ENCODE assay signal across 22 cellular contexts in the genomic region with DNA sequence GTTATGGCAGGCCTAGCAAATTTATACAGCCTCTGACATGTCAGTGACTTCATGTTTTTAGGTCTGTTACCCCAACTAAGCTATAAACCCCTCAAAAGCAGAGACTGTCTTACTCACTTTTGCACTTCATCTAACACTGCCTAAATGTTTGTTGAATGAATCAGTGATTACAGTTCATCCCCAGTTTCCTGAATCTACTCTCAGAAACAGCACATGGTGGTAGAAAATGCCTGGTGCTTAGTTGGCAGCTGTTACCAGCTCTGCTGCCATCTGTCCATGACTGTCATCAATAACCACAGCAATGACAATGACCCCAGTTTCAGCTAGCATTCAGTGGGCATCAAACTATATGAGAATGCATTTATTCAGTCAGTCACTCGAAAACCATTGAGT.
DNase-seq lines count a peak whose midpoint lies in the region; ATAC-seq and TF ChIP-seq lines count a peak whose summit lies in the region.
"Had no signal": no experiment of that assay in that cellular context is flagged by ENCODE, and none has a peak within 500 bp of the region (broad histone marks: within the 10 kb centered on the region; RNA-seq: fewer than 3 reads in every experiment).

No MANE protein-coding gene starts in this region.

- ATAC-seq in foreskin keratinocyte (peak; percentile 72), HG02610 (IDR thresholded peaks at IDR 0.05; ENCODE audit: unreplicated experiment) (no peak)
- ATAC-seq: activated T-cell treated with anti-CD3 and anti-CD28 coated beads, Interleukin-2, amount 50 U/mL, for 72 hours; gastroesophageal sphincter; naive thymus-derived CD4-positive, alpha-beta T cell had no signal

- H3K9ac ChIP-seq in smooth muscle cell (ENCODE audit: low read depth) = no peak overlapping the region

- no peaks in the 10 kb centered on the region for H3K9me3 ChIP-seq in SJCRH30 (replicated peaks)
- no peaks in the 10 kb centered on the region for H3K9me3 ChIP-seq in smooth muscle cell (replicated peaks; ENCODE audit: low read depth)
- H3K9me3 ChIP-seq: gastroesophageal sphincter had no signal

- DNase-seq in NCI-H524 (lab: John Stamatoyannopoulos, UW) (peak; percentile 39 to 68), NCI-H524 treated with DMSO at 0.1 percent for 48 hours (lab: John Stamatoyannopoulos, UW) (no peak), SJCRH30 (peak; percentile 42 to 76), foreskin keratinocyte (peak; percentile 46 to 68), smooth muscle cell (lab: John Stamatoyannopoulos, UW; ENCODE audit: unreplicated experiment) (no peak), NCI-H1417 treated with DMSO at 0.1 percent for 48 hours (lab: John Stamatoyannopoulos, UW) (no peak), cortex of kidney (lab: John Stamatoyannopoulos, UW) (no peak)
- DNase-seq: activated CD4-positive, alpha-beta T cell treated with anti-CD3 and anti-CD28 coated beads for 48 hours; activated naive CD4-positive, alpha-beta T cell treated with anti-CD3 and anti-CD28 coated beads for 36 hours; activated T-cell treated with anti-CD3 and anti-CD28 coated beads, Interleukin-2, amount 50 U/mL, for 72 hours; amygdala; CD8-positive, alpha-beta memory T cell; DMS53; erythroblast; left cardiac atrium; mesenchymal stem cell; naive thymus-derived CD4-positive, alpha-beta T cell; NCI-H1105 treated with DMSO at 0.1 percent for 48 hours; NCI-H748 treated with DMSO at 0.1 percent for 48 hours; stimulated activated CD4-positive, alpha-beta T cell treated with anti-CD3 and anti-CD28 coated beads, Interleukin-15, amount 100 ng/mL, for 24 hours had no signal

- TF ChIP-seq CTCF in foreskin keratinocyte (conservative IDR thresholded peaks at IDR 0.05) (no peak), smooth muscle cell (IDR thresholded peaks at IDR 0.05; ENCODE audit: borderline replicate concordance, insufficient read depth, poor library complexity, severe bottlenecking) (no peak)

- H4K20me1 ChIP-seq in smooth muscle cell (ENCODE audit: low read depth) = no peaks in the 10 kb centered on the region

- H3K4me3 ChIP-seq in SJCRH30 (no peak overlapping the region), smooth muscle cell (no peak overlapping the region)
- H3K4me3 ChIP-seq: gastroesophageal sphincter had no signal

- no peaks in the 10 kb centered on the region for H3F3A ChIP-seq in smooth muscle cell (ENCODE audit: low read depth)

- no peaks in the 10 kb centered on the region for H3K79me2 ChIP-seq in smooth muscle cell (ENCODE audit: low read depth)

- H3K27ac ChIP-seq in SJCRH30 (peak overlapping the region; percentile 26), foreskin keratinocyte (no peak overlapping the region), smooth muscle cell (ENCODE audit: low read depth) (peak overlapping the region; percentile 24)
- H3K27ac ChIP-seq: gastroesophageal sphincter had no signal

- H3K36me3 ChIP-seq in SJCRH30 (no peaks in the 10 kb centered on the region), smooth muscle cell (ENCODE audit: low read depth) (no peaks in the 10 kb centered on the region)
- H3K36me3 ChIP-seq: gastroesophageal sphincter had no signal

- H3K4me1 ChIP-seq in SJCRH30 (peaks cover 38% of the 10 kb centered on the region), foreskin keratinocyte (peaks cover 3% of the 10 kb centered on the region), smooth muscle cell (ENCODE audit: low read depth) (no peaks in the 10 kb centered on the region)
- H3K4me1 ChIP-seq: gastroesophageal sphincter had no signal

- H3K27me3 ChIP-seq in SJCRH30 (no peaks in the 10 kb centered on the region), foreskin keratinocyte (no peaks in the 10 kb centered on the region), smooth muscle cell (ENCODE audit: low read depth) (no peaks in the 10 kb centered on the region)
- H3K27me3 ChIP-seq: gastroesophageal sphincter had no signal

- 97% methylated on average over 1 of the region's 1 CpG for WGBS in smooth muscle cell (ENCODE audit: low lambda C conversion rate)

- H2AFZ ChIP-seq in smooth muscle cell (ENCODE audit: low read depth) = no peak overlapping the region

- no peak overlapping the region for H3K4me2 ChIP-seq in smooth muscle cell

Comparison
In these comparisons a context has a peak if more than half of its experiments do, and no peak if none do; other contexts are left out.
1. DNase-seq: peak in NCI-H524 (2 of 2), SJCRH30 (2 of 2) and foreskin keratinocyte (2 of 2); none in NCI-H524 treated with DMSO at 0.1 percent for 48 hours (single experiment), smooth muscle cell (single experiment), NCI-H1417 treated with DMSO at 0.1 percent for 48 hours (single experiment) and cortex of kidney (single experiment).